1 cellular context compared by ENCODE assay signal in genomic region chr4:8478801-8479744, GRCh38.
A peak's percentile ranks its signal among the peaks of the same experiment; 100 is the strongest.
TF ChIP-seq lines count a peak whose summit lies in the region.

No MANE protein-coding gene starts in this region.

TF ChIP-seq in K562, 482 proteins besides CTCF, POLR2A, EP300 and RAD21 (continued from another document and continues in another):
- TF ChIP-seq, protein P1, sequence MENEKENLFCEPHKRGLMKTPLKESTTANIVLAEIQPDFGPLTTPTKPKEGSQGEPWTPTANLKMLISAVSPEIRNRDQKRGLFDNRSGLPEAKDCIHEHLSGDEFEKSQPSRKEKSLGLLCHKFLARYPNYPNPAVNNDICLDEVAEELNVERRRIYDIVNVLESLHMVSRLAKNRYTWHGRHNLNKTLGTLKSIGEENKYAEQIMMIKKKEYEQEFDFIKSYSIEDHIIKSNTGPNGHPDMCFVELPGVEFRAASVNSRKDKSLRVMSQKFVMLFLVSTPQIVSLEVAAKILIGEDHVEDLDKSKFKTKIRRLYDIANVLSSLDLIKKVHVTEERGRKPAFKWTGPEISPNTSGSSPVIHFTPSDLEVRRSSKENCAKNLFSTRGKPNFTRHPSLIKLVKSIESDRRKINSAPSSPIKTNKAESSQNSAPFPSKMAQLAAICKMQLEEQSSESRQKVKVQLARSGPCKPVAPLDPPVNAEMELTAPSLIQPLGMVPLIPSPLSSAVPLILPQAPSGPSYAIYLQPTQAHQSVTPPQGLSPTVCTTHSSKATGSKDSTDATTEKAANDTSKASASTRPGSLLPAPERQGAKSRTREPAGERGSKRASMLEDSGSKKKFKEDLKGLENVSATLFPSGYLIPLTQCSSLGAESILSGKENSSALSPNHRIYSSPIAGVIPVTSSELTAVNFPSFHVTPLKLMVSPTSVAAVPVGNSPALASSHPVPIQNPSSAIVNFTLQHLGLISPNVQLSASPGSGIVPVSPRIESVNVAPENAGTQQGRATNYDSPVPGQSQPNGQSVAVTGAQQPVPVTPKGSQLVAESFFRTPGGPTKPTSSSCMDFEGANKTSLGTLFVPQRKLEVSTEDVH (IDR thresholded peaks at IDR 0.05; ENCODE audit: low read depth, partially characterized antibody), result peak; percentile 28
- no peak for TF ChIP-seq KDM1A (IDR thresholded peaks at IDR 0.05)
- TF ChIP-seq NEUROD1 (IDR thresholded peaks at IDR 0.05; ENCODE audit: borderline replicate concordance, low read depth, low read length, partially characterized antibody), result no peak
- TF ChIP-seq FOXK1 (CRISPR knock-in tag; IDR thresholded peaks at IDR 0.05; ENCODE audit: borderline replicate concordance), result no peak
- TF ChIP-seq, protein P2, sequence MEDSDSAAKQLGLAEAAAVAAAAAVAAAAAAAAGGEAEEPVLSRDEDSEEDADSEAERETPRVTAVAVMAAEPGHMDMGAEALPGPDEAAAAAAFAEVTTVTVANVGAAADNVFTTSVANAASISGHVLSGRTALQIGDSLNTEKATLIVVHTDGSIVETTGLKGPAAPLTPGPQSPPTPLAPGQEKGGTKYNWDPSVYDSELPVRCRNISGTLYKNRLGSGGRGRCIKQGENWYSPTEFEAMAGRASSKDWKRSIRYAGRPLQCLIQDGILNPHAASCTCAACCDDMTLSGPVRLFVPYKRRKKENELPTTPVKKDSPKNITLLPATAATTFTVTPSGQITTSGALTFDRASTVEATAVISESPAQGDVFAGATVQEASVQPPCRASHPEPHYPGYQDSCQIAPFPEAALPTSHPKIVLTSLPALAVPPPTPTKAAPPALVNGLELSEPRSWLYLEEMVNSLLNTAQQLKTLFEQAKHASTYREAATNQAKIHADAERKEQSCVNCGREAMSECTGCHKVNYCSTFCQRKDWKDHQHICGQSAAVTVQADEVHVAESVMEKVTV (CRISPR knock-in tag; IDR thresholded peaks at IDR 0.05), result no peak
- no peak for TF ChIP-seq ZFP36 (IDR thresholded peaks at IDR 0.05; ENCODE audit: low read depth, low read length, partially characterized antibody)
- no peak for TF ChIP-seq NCOA2 (IDR thresholded peaks at IDR 0.05; ENCODE audit: partially characterized antibody in 2 of 2)
- no peak for TF ChIP-seq SPI1 (IDR thresholded peaks at IDR 0.05; ENCODE audit: borderline replicate concordance, low read depth, low read length)
- TF ChIP-seq BRD9 (IDR thresholded peaks at IDR 0.05; ENCODE audit: low read depth, partially characterized antibody), result peak; percentile 94
- peak; percentile 25 for TF ChIP-seq PHF20 (IDR thresholded peaks at IDR 0.05; ENCODE audit: partially characterized antibody)
- TF ChIP-seq PHF8 (IDR thresholded peaks at IDR 0.05; ENCODE audit: borderline replicate concordance, low read length), result peak; percentile 19; the same call in 1 of the 2 replicates
- TF ChIP-seq ZNF780A (CRISPR knock-in tag; IDR thresholded peaks at IDR 0.05), result no peak
- TF ChIP-seq ILF3 (IDR thresholded peaks at IDR 0.05; ENCODE audit: borderline replicate concordance), result no peak
- no peak for TF ChIP-seq MTF1 (CRISPR knock-in tag; IDR thresholded peaks at IDR 0.05; ENCODE audit: borderline replicate concordance)
- TF ChIP-seq ESRRB (CRISPR knock-in tag; IDR thresholded peaks at IDR 0.05; ENCODE audit: borderline replicate concordance), result no peak
- no peak for TF ChIP-seq MIER1 (IDR thresholded peaks at IDR 0.05; ENCODE audit: low read depth)
- no peak for TF ChIP-seq SMARCB1 (IDR thresholded peaks at IDR 0.05; ENCODE audit: insufficient read length, low read depth)
- no peak for TF ChIP-seq ZC3H11A (IDR thresholded peaks at IDR 0.05; ENCODE audit: low read depth, low read length)
- TF ChIP-seq, protein P3, sequence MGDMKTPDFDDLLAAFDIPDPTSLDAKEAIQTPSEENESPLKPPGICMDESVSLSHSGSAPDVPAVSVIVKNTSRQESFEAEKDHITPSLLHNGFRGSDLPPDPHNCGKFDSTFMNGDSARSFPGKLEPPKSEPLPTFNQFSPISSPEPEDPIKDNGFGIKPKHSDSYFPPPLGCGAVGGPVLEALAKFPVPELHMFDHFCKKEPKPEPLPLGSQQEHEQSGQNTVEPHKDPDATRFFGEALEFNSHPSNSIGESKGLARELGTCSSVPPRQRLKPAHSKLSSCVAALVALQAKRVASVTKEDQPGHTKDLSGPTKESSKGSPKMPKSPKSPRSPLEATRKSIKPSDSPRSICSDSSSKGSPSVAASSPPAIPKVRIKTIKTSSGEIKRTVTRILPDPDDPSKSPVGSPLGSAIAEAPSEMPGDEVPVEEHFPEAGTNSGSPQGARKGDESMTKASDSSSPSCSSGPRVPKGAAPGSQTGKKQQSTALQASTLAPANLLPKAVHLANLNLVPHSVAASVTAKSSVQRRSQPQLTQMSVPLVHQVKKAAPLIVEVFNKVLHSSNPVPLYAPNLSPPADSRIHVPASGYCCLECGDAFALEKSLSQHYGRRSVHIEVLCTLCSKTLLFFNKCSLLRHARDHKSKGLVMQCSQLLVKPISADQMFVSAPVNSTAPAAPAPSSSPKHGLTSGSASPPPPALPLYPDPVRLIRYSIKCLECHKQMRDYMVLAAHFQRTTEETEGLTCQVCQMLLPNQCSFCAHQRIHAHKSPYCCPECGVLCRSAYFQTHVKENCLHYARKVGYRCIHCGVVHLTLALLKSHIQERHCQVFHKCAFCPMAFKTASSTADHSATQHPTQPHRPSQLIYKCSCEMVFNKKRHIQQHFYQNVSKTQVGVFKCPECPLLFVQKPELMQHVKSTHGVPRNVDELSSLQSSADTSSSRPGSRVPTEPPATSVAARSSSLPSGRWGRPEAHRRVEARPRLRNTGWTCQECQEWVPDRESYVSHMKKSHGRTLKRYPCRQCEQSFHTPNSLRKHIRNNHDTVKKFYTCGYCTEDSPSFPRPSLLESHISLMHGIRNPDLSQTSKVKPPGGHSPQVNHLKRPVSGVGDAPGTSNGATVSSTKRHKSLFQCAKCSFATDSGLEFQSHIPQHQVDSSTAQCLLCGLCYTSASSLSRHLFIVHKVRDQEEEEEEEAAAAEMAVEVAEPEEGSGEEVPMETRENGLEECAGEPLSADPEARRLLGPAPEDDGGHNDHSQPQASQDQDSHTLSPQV (IDR thresholded peaks at IDR 0.05), result peak; percentile 97
- TF ChIP-seq RERE (CRISPR knock-in tag; IDR thresholded peaks at IDR 0.05; ENCODE audit: borderline replicate concordance), result no peak
- no peak for TF ChIP-seq PHB (CRISPR knock-in tag; IDR thresholded peaks at IDR 0.05)
- TF ChIP-seq, protein P4, sequence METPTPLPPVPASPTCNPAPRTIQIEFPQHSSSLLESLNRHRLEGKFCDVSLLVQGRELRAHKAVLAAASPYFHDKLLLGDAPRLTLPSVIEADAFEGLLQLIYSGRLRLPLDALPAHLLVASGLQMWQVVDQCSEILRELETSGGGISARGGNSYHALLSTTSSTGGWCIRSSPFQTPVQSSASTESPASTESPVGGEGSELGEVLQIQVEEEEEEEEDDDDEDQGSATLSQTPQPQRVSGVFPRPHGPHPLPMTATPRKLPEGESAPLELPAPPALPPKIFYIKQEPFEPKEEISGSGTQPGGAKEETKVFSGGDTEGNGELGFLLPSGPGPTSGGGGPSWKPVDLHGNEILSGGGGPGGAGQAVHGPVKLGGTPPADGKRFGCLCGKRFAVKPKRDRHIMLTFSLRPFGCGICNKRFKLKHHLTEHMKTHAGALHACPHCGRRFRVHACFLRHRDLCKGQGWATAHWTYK (CRISPR knock-in tag; IDR thresholded peaks at IDR 0.05), result 0 out of 2 replicates have a peak, but pooled peaks have one; percentile 26
- TF ChIP-seq, protein P5, sequence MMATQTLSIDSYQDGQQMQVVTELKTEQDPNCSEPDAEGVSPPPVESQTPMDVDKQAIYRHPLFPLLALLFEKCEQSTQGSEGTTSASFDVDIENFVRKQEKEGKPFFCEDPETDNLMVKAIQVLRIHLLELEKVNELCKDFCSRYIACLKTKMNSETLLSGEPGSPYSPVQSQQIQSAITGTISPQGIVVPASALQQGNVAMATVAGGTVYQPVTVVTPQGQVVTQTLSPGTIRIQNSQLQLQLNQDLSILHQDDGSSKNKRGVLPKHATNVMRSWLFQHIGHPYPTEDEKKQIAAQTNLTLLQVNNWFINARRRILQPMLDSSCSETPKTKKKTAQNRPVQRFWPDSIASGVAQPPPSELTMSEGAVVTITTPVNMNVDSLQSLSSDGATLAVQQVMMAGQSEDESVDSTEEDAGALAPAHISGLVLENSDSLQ (IDR thresholded peaks at IDR 0.05), result peak; percentile 91
- TF ChIP-seq, protein P6, sequence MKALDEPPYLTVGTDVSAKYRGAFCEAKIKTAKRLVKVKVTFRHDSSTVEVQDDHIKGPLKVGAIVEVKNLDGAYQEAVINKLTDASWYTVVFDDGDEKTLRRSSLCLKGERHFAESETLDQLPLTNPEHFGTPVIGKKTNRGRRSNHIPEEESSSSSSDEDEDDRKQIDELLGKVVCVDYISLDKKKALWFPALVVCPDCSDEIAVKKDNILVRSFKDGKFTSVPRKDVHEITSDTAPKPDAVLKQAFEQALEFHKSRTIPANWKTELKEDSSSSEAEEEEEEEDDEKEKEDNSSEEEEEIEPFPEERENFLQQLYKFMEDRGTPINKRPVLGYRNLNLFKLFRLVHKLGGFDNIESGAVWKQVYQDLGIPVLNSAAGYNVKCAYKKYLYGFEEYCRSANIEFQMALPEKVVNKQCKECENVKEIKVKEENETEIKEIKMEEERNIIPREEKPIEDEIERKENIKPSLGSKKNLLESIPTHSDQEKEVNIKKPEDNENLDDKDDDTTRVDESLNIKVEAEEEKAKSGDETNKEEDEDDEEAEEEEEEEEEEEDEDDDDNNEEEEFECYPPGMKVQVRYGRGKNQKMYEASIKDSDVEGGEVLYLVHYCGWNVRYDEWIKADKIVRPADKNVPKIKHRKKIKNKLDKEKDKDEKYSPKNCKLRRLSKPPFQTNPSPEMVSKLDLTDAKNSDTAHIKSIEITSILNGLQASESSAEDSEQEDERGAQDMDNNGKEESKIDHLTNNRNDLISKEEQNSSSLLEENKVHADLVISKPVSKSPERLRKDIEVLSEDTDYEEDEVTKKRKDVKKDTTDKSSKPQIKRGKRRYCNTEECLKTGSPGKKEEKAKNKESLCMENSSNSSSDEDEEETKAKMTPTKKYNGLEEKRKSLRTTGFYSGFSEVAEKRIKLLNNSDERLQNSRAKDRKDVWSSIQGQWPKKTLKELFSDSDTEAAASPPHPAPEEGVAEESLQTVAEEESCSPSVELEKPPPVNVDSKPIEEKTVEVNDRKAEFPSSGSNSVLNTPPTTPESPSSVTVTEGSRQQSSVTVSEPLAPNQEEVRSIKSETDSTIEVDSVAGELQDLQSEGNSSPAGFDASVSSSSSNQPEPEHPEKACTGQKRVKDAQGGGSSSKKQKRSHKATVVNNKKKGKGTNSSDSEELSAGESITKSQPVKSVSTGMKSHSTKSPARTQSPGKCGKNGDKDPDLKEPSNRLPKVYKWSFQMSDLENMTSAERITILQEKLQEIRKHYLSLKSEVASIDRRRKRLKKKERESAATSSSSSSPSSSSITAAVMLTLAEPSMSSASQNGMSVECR (CRISPR knock-in tag; IDR thresholded peaks at IDR 0.05), result peak; percentile 73; the same call in 1 of the 2 replicates
- no peak for TF ChIP-seq SP1 (CRISPR knock-in tag; IDR thresholded peaks at IDR 0.05)
- TF ChIP-seq BACH1 (tag; IDR thresholded peaks at IDR 0.05), result peak; percentile 85
- no peak for TF ChIP-seq HNRNPLL (IDR thresholded peaks at IDR 0.05; ENCODE audit: low read depth, low read length, poor library complexity, severe bottlenecking)
- TF ChIP-seq ZNF384 (IDR thresholded peaks at IDR 0.05; ENCODE audit: low read depth, low read length), result no peak
- no peak for TF ChIP-seq ZBTB12 (CRISPR knock-in tag; IDR thresholded peaks at IDR 0.05)
